In genomic region chr4:140569307-140569638, GRCh38 we compare ENCODE assay signal across 10 cellular contexts. TPM values are rescaled to one million over a fixed set of nuclear protein-coding genes. Genes with fewer than 3 reads are reported as not detected.
DNase-seq lines count a peak whose midpoint lies in the region; ATAC-seq, FAIRE-seq and TF ChIP-seq lines count a peak whose summit lies in the region.
"Had no signal": no experiment of that assay in that cellular context is flagged by ENCODE, and none has a peak within 500 bp of the region (broad histone marks: within the 10 kb centered on the region; RNA-seq: fewer than 3 reads in every experiment).

No MANE protein-coding gene starts in this region.

- H3K9me3 ChIP-seq in HepG2 (ENCODE audit: low read length) (no peaks in the 10 kb centered on the region), smooth muscle cell (replicated peaks; ENCODE audit: low read depth) (no peaks in the 10 kb centered on the region)

- DNase-seq in HFF-Myc (ENCODE audit: extremely low read depth, low read depth) (no peak), astrocyte of the cerebellum (ENCODE audit: low read depth) (no peak), HepG2 (ENCODE audit: low spot score) (no peak), smooth muscle cell (lab: John Stamatoyannopoulos, UW; ENCODE audit: unreplicated experiment) (no peak), NCI-H187 (lab: John Stamatoyannopoulos, UW) (no peak), NCI-H1694 (lab: John Stamatoyannopoulos, UW) (no peak), NCI-H146 treated with DMSO at 0.1 percent for 48 hours (lab: John Stamatoyannopoulos, UW; ENCODE audit: unreplicated experiment) (no peak)
- DNase-seq: NCI-H524 had no signal

- H4K20me1 ChIP-seq in HepG2 (ENCODE audit: insufficient read depth, low read length) (no peaks in the 10 kb centered on the region), smooth muscle cell (ENCODE audit: low read depth) (no peaks in the 10 kb centered on the region)

- H3K79me2 ChIP-seq in HepG2 (ENCODE audit: insufficient read depth, low read length) (no peaks in the 10 kb centered on the region), smooth muscle cell (ENCODE audit: low read depth) (no peaks in the 10 kb centered on the region)

- TF ChIP-seq CTCF in HFF-Myc (IDR thresholded peaks at IDR 0.05; ENCODE audit: low read depth, low read length, missing control alignments) (no peak), astrocyte of the cerebellum (IDR thresholded peaks at IDR 0.05; ENCODE audit: low read depth, low read length, missing control alignments) (no peak), HepG2 (CRISPR knock-in tag; IDR thresholded peaks at IDR 0.05) (no peak), smooth muscle cell (IDR thresholded peaks at IDR 0.05; ENCODE audit: borderline replicate concordance, insufficient read depth, poor library complexity, severe bottlenecking) (no peak)

- WGBS in HepG2 (ENCODE audit: low lambda C conversion rate), result 44% methylated on average over 7 of the region's 7 CpGs
- 57% methylated on average over 7 of the region's 7 CpGs for WGBS in smooth muscle cell (ENCODE audit: low lambda C conversion rate)

- POLR2A ChIA-PET in HepG2 (lab: Yijun Ruan, JAX), result no interaction called here

- CTCF ChIA-PET in HepG2 (lab: Yijun Ruan, JAX; ENCODE audit: low intra/inter-chr PET ratio, low total read pairs), result no interaction called here

- TF ChIP-seq EP300 in HepG2 (IDR thresholded peaks at IDR 0.05; ENCODE audit: low read depth in 2 of 2, low read length in 2 of 2) (no peak), HepG2 (CRISPR knock-in tag; IDR thresholded peaks at IDR 0.05; ENCODE audit: borderline replicate concordance) (no peak)

- H3K4me3 ChIP-seq in HFF-Myc (replicated peaks; ENCODE audit: low read depth, low read length) (peak overlapping the region; percentile 31), astrocyte of the cerebellum (ENCODE audit: low read depth, low read length) (peak overlapping the region; percentile 50), HepG2 (replicated peaks in 1 of 3; ENCODE audit: insufficient read depth in 1 of 3, low read depth in 2 of 3, low read length in 3 of 3) (peak overlapping the region; percentile 60 to 79 (median 71); a peak in 3 of 6 replicates), smooth muscle cell (peak overlapping the region; percentile 58)

- H3F3A ChIP-seq in smooth muscle cell (ENCODE audit: low read depth), result no peaks in the 10 kb centered on the region

- BruUV-seq in HepG2 (replicated peaks; lab: Mats Ljungman, UMichigan), result no TSS peak

- H3K4me2 ChIP-seq in HepG2 (ENCODE audit: low read depth, low read length) (peak overlapping the region; percentile 97), smooth muscle cell (peak overlapping the region; percentile 94)

- H3K27me3 ChIP-seq in HepG2 (ENCODE audit: control insufficient read depth in 1 of 2, insufficient read depth in 2 of 2, low read length in 2 of 2) (peaks cover 6 to 48% of the 10 kb centered on the region in 2 experiments), smooth muscle cell (ENCODE audit: low read depth) (peaks cover 89% of the 10 kb centered on the region)

- H3K36me3 ChIP-seq in HepG2 (replicated peaks in 1 of 2; ENCODE audit: control insufficient read depth in 1 of 2, insufficient read depth in 2 of 2, low read length in 2 of 2) (no peaks in the 10 kb centered on the region), smooth muscle cell (ENCODE audit: low read depth) (no peaks in the 10 kb centered on the region)

- no peak for TF ChIP-seq POLR2A in HepG2 (IDR thresholded peaks at IDR 0.05; ENCODE audit: insufficient read depth in 1 of 2, low read depth in 2 of 2, low read length in 2 of 2)

- no peak for FAIRE-seq in HepG2 (lab: Jason Lieb, UNC)

- ATAC-seq in HepG2 (no peak), GM19324 (IDR thresholded peaks at IDR 0.05; ENCODE audit: low FRiP score, unreplicated experiment) (no peak)

- H3K9ac ChIP-seq in HepG2 (ENCODE audit: insufficient read depth, low read depth, low read length) (no peak overlapping the region), smooth muscle cell (ENCODE audit: low read depth) (no peak overlapping the region)

- intact Hi-C loops in HepG2 (cut with micrococcal nuclease; ENCODE audit: unreplicated experiment), result loop anchor here (5.0 kb wide), 1 partner anchor 42 kb away; no protein-coding TSS in a partner anchor

- TF ChIP-seq RAD21 in HepG2 (CRISPR knock-in tag; IDR thresholded peaks at IDR 0.05), result no peak

- H3K27ac ChIP-seq in HepG2 (ENCODE audit: extremely low read length, insufficient read depth, low read length) (no peak overlapping the region), smooth muscle cell (ENCODE audit: low read depth) (no peak overlapping the region)

- no peak overlapping the region for H2AFZ ChIP-seq in HepG2 (ENCODE audit: low read length)
- H2AFZ ChIP-seq in smooth muscle cell (ENCODE audit: low read depth), result peak overlapping the region; percentile 49

- in situ Hi-C loops in astrocyte of the cerebellum (cut with HindIII; ENCODE audit: low sequenced_read_pairs), result no loop called here
- in situ Hi-C loops in HepG2 (cut with HindIII; ENCODE audit: extremely low pct_ligation_motif_present, low pct_unique_long_range_greater_than_20kb), result no loop called here

- H3K4me1 ChIP-seq in HepG2 (ENCODE audit: insufficient read depth, low read length) (peaks cover 27% of the 10 kb centered on the region), smooth muscle cell (ENCODE audit: low read depth) (peaks cover 7% of the 10 kb centered on the region)

TF ChIP-seq in HepG2, 621 proteins besides CTCF, POLR2A, EP300 and RAD21:
- TF ChIP-seq EZH2 (conservative IDR thresholded peaks at IDR 0.05; ENCODE audit: low read depth, low read length) (peak; percentile 32; the same call in 1 of the 2 replicates), TFDP1 (CRISPR knock-in tag; IDR thresholded peaks at IDR 0.05; ENCODE audit: borderline replicate concordance) (no peak)
TF ChIP-seq in HepG2: peak in this region for 1.

RNA-seq across cellular contexts. Expression of gene UCP1, which starts 0.5 kb away (rescaled TPM):
- total RNA-seq in HepG2 (2016; rRNA removed; fragmentation: Illumina TruSeq; extraction: Trizol), result 0.11 TPM in 1 of 2 replicates, not detected in the other
- total RNA-seq in HepG2 (2016; cell fraction: cytosol; rRNA removed; fragmentation: Illumina TruSeq; extraction: Trizol; ENCODE audit: low read depth), result not detected in 2 replicates
- total RNA-seq in HepG2 (2016; cell fraction: insoluble cytoplasmic fraction; rRNA removed; fragmentation: Illumina TruSeq; extraction: Trizol), result 0.09 and 0.21 TPM in 2 replicates
- not detected in 2 replicates for total RNA-seq in HepG2 (2016; cell fraction: membrane; rRNA removed; fragmentation: Illumina TruSeq; extraction: Trizol)
- not detected in 2 replicates for total RNA-seq in HepG2 (2016; cell fraction: nucleus; rRNA removed; fragmentation: Illumina TruSeq; extraction: Trizol)
- 0.04 and 0.11 TPM in 2 replicates for polyA plus RNA-seq in HepG2 (2011; rRNA removed)
- polyA plus RNA-seq in HepG2 (2011; cell fraction: cytosol; rRNA removed), result 0.03 TPM in 1 of 2 replicates, not detected in the other
- 0.09 TPM in 1 of 2 replicates, not detected in the other for polyA plus RNA-seq in HepG2 (2011; cell fraction: nucleus; rRNA removed)
- 0.21 TPM in 1 of 2 replicates, not detected in the other for polyA plus RNA-seq in HepG2 (2012)
- not detected in 2 replicates for polyA plus RNA-seq in HepG2 (2016; cell fraction: cytosol; fragmentation: Illumina TruSeq; extraction: Trizol; ENCODE audit: low read depth)
- not detected in 2 replicates for polyA plus RNA-seq in HepG2 (2016; cell fraction: insoluble cytoplasmic fraction; fragmentation: Illumina TruSeq; extraction: Trizol; ENCODE audit: low read depth)
- polyA plus RNA-seq in HepG2 (2016; cell fraction: membrane; fragmentation: Illumina TruSeq; extraction: Trizol; ENCODE audit: low read depth), result not detected in 2 replicates
- not detected in 2 replicates for polyA plus RNA-seq in HepG2 (2016; cell fraction: nucleus; fragmentation: Illumina TruSeq; extraction: Trizol; ENCODE audit: insufficient read depth, low read depth)
- polyA minus RNA-seq in HepG2 (2011; rRNA and poly(A)+ RNA removed; ENCODE audit: low replicate concordance), result not detected in 2 replicates
- polyA minus RNA-seq in HepG2 (2011; cell fraction: cytosol; rRNA and poly(A)+ RNA removed), result not detected in 2 replicates
- 0.52 TPM in 1 of 2 replicates, not detected in the other for polyA minus RNA-seq in HepG2 (2011; cell fraction: nucleus; rRNA and poly(A)+ RNA removed)
- total RNA-seq in smooth muscle cell, result 0.67 TPM in 1 of 2 replicates, not detected in the other
- polyA plus RNA-seq in smooth muscle cell, result 0.15 and 0.24 TPM in 2 replicates
- total RNA-seq: HT1080 had no signal

RNA-seq across cellular contexts. Expression of gene ELMOD2, which starts 45.3 kb away (rescaled TPM):
- total RNA-seq in HepG2 (2016; rRNA removed; fragmentation: Illumina TruSeq; extraction: Trizol) (25.4 and 38.1 TPM in 2 replicates), smooth muscle cell (52.9 and 59.6 TPM in 2 replicates)
- 4.5 and 6.1 TPM in 2 replicates for total RNA-seq in HepG2 (2016; cell fraction: cytosol; rRNA removed; fragmentation: Illumina TruSeq; extraction: Trizol; ENCODE audit: low read depth)
- 25.6 and 38.0 TPM in 2 replicates for total RNA-seq in HepG2 (2016; cell fraction: insoluble cytoplasmic fraction; rRNA removed; fragmentation: Illumina TruSeq; extraction: Trizol)
- 6.2 and 7.0 TPM in 2 replicates for total RNA-seq in HepG2 (2016; cell fraction: membrane; rRNA removed; fragmentation: Illumina TruSeq; extraction: Trizol)
- total RNA-seq in HepG2 (2016; cell fraction: nucleus; rRNA removed; fragmentation: Illumina TruSeq; extraction: Trizol), result 62.0 and 64.3 TPM in 2 replicates
- polyA plus RNA-seq in HepG2 (2011; rRNA removed) (10.2 and 10.9 TPM in 2 replicates), smooth muscle cell (26.5 and 31.0 TPM in 2 replicates)
- 4.1 and 7.0 TPM in 2 replicates for polyA plus RNA-seq in HepG2 (2011; cell fraction: cytosol; rRNA removed)
- 7.7 and 10.6 TPM in 2 replicates for polyA plus RNA-seq in HepG2 (2011; cell fraction: nucleus; rRNA removed)
- 16.2 and 19.1 TPM in 2 replicates for polyA plus RNA-seq in HepG2 (2012)
- 2.6 and 3.1 TPM in 2 replicates for polyA plus RNA-seq in HepG2 (2016; cell fraction: cytosol; fragmentation: Illumina TruSeq; extraction: Trizol; ENCODE audit: low read depth)
- 14.6 and 17.8 TPM in 2 replicates for polyA plus RNA-seq in HepG2 (2016; cell fraction: insoluble cytoplasmic fraction; fragmentation: Illumina TruSeq; extraction: Trizol; ENCODE audit: low read depth)
- polyA plus RNA-seq in HepG2 (2016; cell fraction: membrane; fragmentation: Illumina TruSeq; extraction: Trizol; ENCODE audit: low read depth), result 2.1 and 3.1 TPM in 2 replicates
- 40.8 and 45.2 TPM in 2 replicates for polyA plus RNA-seq in HepG2 (2016; cell fraction: nucleus; fragmentation: Illumina TruSeq; extraction: Trizol; ENCODE audit: insufficient read depth, low read depth)
- polyA minus RNA-seq in HepG2 (2011; rRNA and poly(A)+ RNA removed; ENCODE audit: low replicate concordance), result 2.9 and 9.1 TPM in 2 replicates
- 12.0 and 14.2 TPM in 2 replicates for polyA minus RNA-seq in HepG2 (2011; cell fraction: cytosol; rRNA and poly(A)+ RNA removed)
- 58.1 and 66.7 TPM in 2 replicates for polyA minus RNA-seq in HepG2 (2011; cell fraction: nucleus; rRNA and poly(A)+ RNA removed)
